Comparison of ENCODE assay signal across 17 cellular contexts in genomic region chr10:6120691-6121090, GRCh38. TPM values are rescaled to one million over a fixed set of nuclear protein-coding genes. Genes with fewer than 3 reads are reported as not detected.
DNase-seq lines count a peak whose midpoint lies in the region; ATAC-seq, FAIRE-seq and TF ChIP-seq lines count a peak whose summit lies in the region.
"Had no signal": no experiment of that assay in that cellular context is flagged by ENCODE, and none has a peak within 500 bp of the region (broad histone marks: within the 10 kb centered on the region; RNA-seq: fewer than 3 reads in every experiment).

No MANE protein-coding gene starts in this region.

- ATAC-seq in body of pancreas (peak; percentile 12), GM19455 (IDR thresholded peaks at IDR 0.05; ENCODE audit: unreplicated experiment) (no peak), HG02763 (IDR thresholded peaks at IDR 0.05; ENCODE audit: unreplicated experiment) (no peak)
- ATAC-seq: activated naive CD4-positive, alpha-beta T cell treated with anti-CD3 and anti-CD28 coated beads, Interleukin-2, amount 50 U/mL, for 72 hours had no signal

- WGBS in body of pancreas, 2 donors, result 65 to 82% methylated on average over 15 of the region's 15 CpGs
- 23 to 70% (median 46%) methylated on average over 15 of the region's 15 CpGs for WGBS in small intestine, 3 donors

- H3K27ac ChIP-seq in HEK293 (ENCODE audit: extremely low read depth, low read depth, low read length) (no peak overlapping the region), body of pancreas (no peak overlapping the region), small intestine (ENCODE audit: low read depth in 1 of 2, low read length in 1 of 2) (no peak overlapping the region)
- H3K27ac ChIP-seq: GM23248, SK-N-MC, WERI-Rb-1 had no signal

- H3K9me3 ChIP-seq in HEK293 (ENCODE audit: control insufficient read depth, insufficient read depth, low read depth, low read length) (no peaks in the 10 kb centered on the region), body of pancreas (no peaks in the 10 kb centered on the region), small intestine (ENCODE audit: control insufficient read depth, low read depth) (no peaks in the 10 kb centered on the region)

- CTCF ChIA-PET in HEK293 (lab: Yijun Ruan, JAX), result interaction anchor here (1.0 kb wide), 1 partner anchor 34 kb away, joined by 4 read pairs; no protein-coding TSS in a partner anchor
- CTCF ChIA-PET in MCF 10A (lab: Yijun Ruan, JAX), result interaction anchor here (0.6 to 1.4 kb wide), 4 partner anchors 19 to 436 kb away, joined by 3 to 9 read pairs (median 6); no protein-coding TSS in a partner anchor

- POLR2A ChIA-PET in HEK293 (lab: Yijun Ruan, JAX) (interaction anchor here (0.5 to 1.1 kb wide), 3 partner anchors 10 to 82 kb away, joined by 3 to 5 read pairs (median 4); partner anchors contain the start of gene PFKFB3), MCF 10A (lab: Yijun Ruan, JAX) (interaction anchor here (0.7 to 1.6 kb wide), 5 partner anchors 9 to 281 kb away, joined by 3 to 5 read pairs (median 4); no protein-coding TSS in a partner anchor)

- FAIRE-seq in small intestine (lab: Jason Lieb, UNC), result no peak
- FAIRE-seq: G401.6 had no signal

- intact Hi-C loops in body of pancreas (cut with DNase I), result no loop called here
- intact Hi-C loops in MCF 10A (cut with micrococcal nuclease), result no loop called here

- H3K27ac Mint-ChIP-seq in MCF 10A (ENCODE audit: low read depth, unreplicated experiment), result no peak overlapping the region
- H3K27ac Mint-ChIP-seq: stimulated activated naive CD8-positive, alpha-beta T cell treated with anti-CD3 and anti-CD28 coated beads, Interleukin-15, Interleukin-2, amounts not matched to agents 100 ng/mL and 50 ng/mL, for 24 hours had no signal

- peaks cover 0 to 14% of the 10 kb centered on the region in 2 experiments; a peak in 2 of 3 replicates for H3K36me3 ChIP-seq in HEK293 (ENCODE audit: control insufficient read depth in 2 of 2, insufficient read depth in 1 of 2, low read length in 2 of 2)
- H3K36me3 ChIP-seq in body of pancreas (replicated peaks in 1 of 2; ENCODE audit: insufficient read depth in 1 of 2, low read depth in 2 of 2), result peaks cover 0 to 3% of the 10 kb centered on the region in 2 donors
- H3K36me3 ChIP-seq in small intestine (ENCODE audit: control insufficient read depth in 2 of 2, insufficient read depth in 2 of 2, low read length in 2 of 2), result no peaks in the 10 kb centered on the region
- H3K36me3 ChIP-seq: WERI-Rb-1 had no signal

- DNase-seq in body of pancreas (no peak), left kidney (ENCODE audit: low read depth, low spot score) (peak; percentile 71), small intestine (peak; percentile 32), pons (ENCODE audit: low spot score) (no peak), MCF 10A (ENCODE audit: unreplicated experiment) (no peak)
- DNase-seq: CD8-positive, alpha-beta memory T cell; GM23248; mesendoderm; WERI-Rb-1 had no signal

- H3K36me3 Mint-ChIP-seq in MCF 10A (ENCODE audit: insufficient read depth, unreplicated experiment), result peaks cover 16% of the 10 kb centered on the region

- H3K4me3 ChIP-seq in HEK293 (ENCODE audit: low read depth, low read length) (no peak overlapping the region), body of pancreas (no peak overlapping the region), small intestine (ENCODE audit: low read depth in 1 of 2, low read length in 2 of 2) (no peak overlapping the region)
- H3K4me3 ChIP-seq: GM23248, SK-N-MC had no signal

- TF ChIP-seq POLR2A in body of pancreas (IDR thresholded peaks at IDR 0.05), result no peak

- H3K27me3 ChIP-seq in body of pancreas (no peaks in the 10 kb centered on the region), small intestine (ENCODE audit: control insufficient read depth in 2 of 2, insufficient read depth in 2 of 2, low read length in 2 of 2) (no peaks in the 10 kb centered on the region)

- H3K4me1 Mint-ChIP-seq in MCF 10A (ENCODE audit: insufficient read depth, unreplicated experiment), result peaks cover 15% of the 10 kb centered on the region
- H3K4me1 Mint-ChIP-seq: CD8-positive, alpha-beta memory T cell had no signal

- H3K27me3 Mint-ChIP-seq in MCF 10A (ENCODE audit: insufficient read depth, unreplicated experiment), result no peaks in the 10 kb centered on the region
- H3K27me3 Mint-ChIP-seq: stimulated activated naive CD8-positive, alpha-beta T cell treated with anti-CD3 and anti-CD28 coated beads, Interleukin-15, Interleukin-2, amounts not matched to agents 100 ng/mL and 50 ng/mL, for 24 hours had no signal

- BruUV-seq in MCF 10A (replicated peaks; lab: Mats Ljungman, UMichigan), result no TSS peak

- no peaks in the 10 kb centered on the region for H3K9me3 Mint-ChIP-seq in MCF 10A (ENCODE audit: unreplicated experiment)
- H3K9me3 Mint-ChIP-seq: activated naive CD4-positive, alpha-beta T cell treated with anti-CD3 and anti-CD28 coated beads, Interleukin-2, amount 50 U/mL, for 72 hours; CD8-positive, alpha-beta memory T cell; stimulated activated naive CD8-positive, alpha-beta T cell treated with anti-CD3 and anti-CD28 coated beads, Interleukin-15, Interleukin-2, amounts not matched to agents 100 ng/mL and 50 ng/mL, for 24 hours had no signal

- TF ChIP-seq CTCF in HEK293 (tag by site-specific recombination; IDR thresholded peaks at IDR 0.05) (no peak), body of pancreas (IDR thresholded peaks at IDR 0.05) (no peak), MCF 10A (IDR thresholded peaks at IDR 0.05; ENCODE audit: unreplicated experiment) (no peak)

- H3K4me1 ChIP-seq in HEK293 (ENCODE audit: control insufficient read depth, insufficient read depth, low read length) (no peaks in the 10 kb centered on the region), body of pancreas (peaks cover 11% of the 10 kb centered on the region), small intestine (ENCODE audit: control insufficient read depth in 2 of 2, insufficient read depth in 1 of 2, low read depth in 1 of 2, low read length in 1 of 2) (no peaks in the 10 kb centered on the region)

- H3K4me3 Mint-ChIP-seq in MCF 10A (ENCODE audit: unreplicated experiment), result no peak overlapping the region
- H3K4me3 Mint-ChIP-seq: CD8-positive, alpha-beta memory T cell; stimulated activated naive CD8-positive, alpha-beta T cell treated with anti-CD3 and anti-CD28 coated beads, Interleukin-15, Interleukin-2, amounts not matched to agents 100 ng/mL and 50 ng/mL, for 24 hours had no signal

TF ChIP-seq in HEK293, 187 proteins besides CTCF, POLR2A, EP300 and RAD21:
- TF ChIP-seq ZNF514 (tag by site-specific recombination; IDR thresholded peaks at IDR 0.05) (no peak), ZIC2 (tag by site-specific recombination; IDR thresholded peaks at IDR 0.05) (peak; percentile 47; the same call in 1 of the 2 replicates)

RNA-seq across cellular contexts. Expression of gene RBM17, which starts 31.9 kb away (rescaled TPM):
- total RNA-seq in body of pancreas (10 to 100 TPM; 54.5 to 57.0 TPM), MCF 10A (2022) (113 and 128 TPM in 2 replicates)
- polyA plus RNA-seq in small intestine, result 10 to 100 TPM; 45.7 to 82.7 (median 65.1) TPM

RNA-seq across cellular contexts. Expression of gene IL2RA, which starts 58.5 kb away (rescaled TPM):
- total RNA-seq in body of pancreas (under 1 TPM; 0.52 to 0.99 TPM), MCF 10A (2022) (not detected in 2 replicates)
- 1 to 10 TPM in 2 of 3 donors, not detected in 1; 1.1 to 2.1 TPM for polyA plus RNA-seq in small intestine
- total RNA-seq: cerebellum, GM23248 had no signal
- polyA plus RNA-seq: GM23248 had no signal

Comparison
In these comparisons a context has a peak if more than half of its experiments do, and no peak if none do; other contexts are left out.
1. DNase-seq: peak in left kidney (single experiment) and small intestine (single experiment); none in body of pancreas (0 of 4), pons (single experiment) and MCF 10A (single experiment).